In the genomic region with DNA sequence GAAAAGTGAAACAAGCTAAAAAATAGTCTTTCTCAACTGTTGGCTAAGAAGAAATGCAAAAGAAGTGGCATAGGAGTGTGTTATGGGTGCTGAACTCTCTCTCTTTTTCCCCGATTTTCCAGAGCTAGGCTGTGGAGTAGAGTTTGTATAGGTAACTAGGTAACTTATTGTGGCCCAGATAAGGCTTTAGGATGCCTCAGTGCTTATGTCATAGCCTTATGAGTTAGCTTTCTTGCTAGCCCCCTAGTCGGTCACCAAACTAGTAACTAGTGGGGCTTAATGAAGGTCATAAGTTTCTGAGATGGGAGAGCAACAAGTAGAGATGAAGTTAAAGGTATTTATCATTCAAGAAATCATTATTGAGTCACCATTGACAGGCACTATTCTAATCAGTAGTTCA, we compare ENCODE assay signal across 17 cellular contexts. TPM values are rescaled to one million over a fixed set of nuclear protein-coding genes. Genes with fewer than 3 reads are reported as not detected.
DNase-seq lines count a peak whose midpoint lies in the region; ATAC-seq, FAIRE-seq and TF ChIP-seq lines count a peak whose summit lies in the region.
"Had no signal": no experiment of that assay in that cellular context is flagged by ENCODE, and none has a peak within 500 bp of the region (broad histone marks: within the 10 kb centered on the region; RNA-seq: fewer than 3 reads in every experiment).

No MANE protein-coding gene starts in this region.

- no peak for ATAC-seq in HG03571 (IDR thresholded peaks at IDR 0.05; ENCODE audit: unreplicated experiment)
- ATAC-seq: HepG2 had no signal

- no peak for FAIRE-seq in RCC 7860 (lab: Jason Lieb, UNC)
- FAIRE-seq: H54, HepG2 had no signal

- peaks cover 16% of the 10 kb centered on the region for H3K36me3 Mint-ChIP-seq in activated naive CD4-positive, alpha-beta T cell treated with anti-CD3 and anti-CD28 coated beads, Interleukin-2, amount 50 U/mL, for 24 hours
- H3K36me3 Mint-ChIP-seq in activated naive CD4-positive, alpha-beta T cell treated with anti-CD3 and anti-CD28 coated beads for 36 hours (ENCODE audit: low read depth), result peaks cover 15% of the 10 kb centered on the region
- no peaks in the 10 kb centered on the region for H3K36me3 Mint-ChIP-seq in glutamatergic neuron (ENCODE audit: unreplicated experiment)

- no peaks in the 10 kb centered on the region for H3K27me3 Mint-ChIP-seq in activated naive CD4-positive, alpha-beta T cell treated with anti-CD3 and anti-CD28 coated beads, Interleukin-2, amount 50 U/mL, for 24 hours
- H3K27me3 Mint-ChIP-seq in activated naive CD4-positive, alpha-beta T cell treated with anti-CD3 and anti-CD28 coated beads for 36 hours (ENCODE audit: low read depth), result no peaks in the 10 kb centered on the region
- H3K27me3 Mint-ChIP-seq in glutamatergic neuron (ENCODE audit: unreplicated experiment), result peaks cover 3% of the 10 kb centered on the region

- no peaks in the 10 kb centered on the region for H3K9me3 Mint-ChIP-seq in activated naive CD4-positive, alpha-beta T cell treated with anti-CD3 and anti-CD28 coated beads, Interleukin-2, amount 50 U/mL, for 24 hours
- peaks cover 7% of the 10 kb centered on the region for H3K9me3 Mint-ChIP-seq in activated naive CD4-positive, alpha-beta T cell treated with anti-CD3 and anti-CD28 coated beads for 36 hours
- peaks cover 2% of the 10 kb centered on the region for H3K9me3 Mint-ChIP-seq in glutamatergic neuron (ENCODE audit: unreplicated experiment)

- peak overlapping the region; percentile 94 for H3K27ac Mint-ChIP-seq in activated naive CD4-positive, alpha-beta T cell treated with anti-CD3 and anti-CD28 coated beads, Interleukin-2, amount 50 U/mL, for 24 hours
- no peak overlapping the region for H3K27ac Mint-ChIP-seq in activated naive CD4-positive, alpha-beta T cell treated with anti-CD3 and anti-CD28 coated beads for 36 hours
- H3K27ac Mint-ChIP-seq in glutamatergic neuron (ENCODE audit: unreplicated experiment), result no peak overlapping the region

- H3K4me3 Mint-ChIP-seq in activated naive CD4-positive, alpha-beta T cell treated with anti-CD3 and anti-CD28 coated beads, Interleukin-2, amount 50 U/mL, for 24 hours, result no peak overlapping the region
- H3K4me3 Mint-ChIP-seq in activated naive CD4-positive, alpha-beta T cell treated with anti-CD3 and anti-CD28 coated beads for 36 hours, result no peak overlapping the region
- H3K4me3 Mint-ChIP-seq in glutamatergic neuron (ENCODE audit: unreplicated experiment), result no peak overlapping the region

- no peak for DNase-seq in activated naive CD4-positive, alpha-beta T cell treated with anti-CD3 and anti-CD28 coated beads for 36 hours
- DNase-seq in RCC 7860 (ENCODE audit: low spot score), result peak; percentile 21
- peak; percentile 22 for DNase-seq in islet precursor cell
- DNase-seq in NCI-H146 (lab: John Stamatoyannopoulos, UW), result no peak
- DNase-seq in glutamatergic neuron, result no peak
- DNase-seq in NCI-H1092 (lab: John Stamatoyannopoulos, UW), result no peak
- DNase-seq: MG63; NCI-H1105; NCI-H1694 treated with DMSO at 0.1 percent for 48 hours; NCI-H69; NK-92 treated with Interleukin-12 subunit alpha and Interleukin-12 subunit beta, amount 100 ng/mL, for 24 hours; RPMI8226; SIG-M5 had no signal

- CTCF ChIA-PET in activated naive CD4-positive, alpha-beta T cell treated with anti-CD3 and anti-CD28 coated beads for 36 hours (lab: Charles Lee), result interaction anchor here (0.9 kb wide), 1 partner anchor 32 kb away, joined by 3 read pairs; no protein-coding TSS in a partner anchor

- H3K4me1 Mint-ChIP-seq in activated naive CD4-positive, alpha-beta T cell treated with anti-CD3 and anti-CD28 coated beads, Interleukin-2, amount 50 U/mL, for 24 hours, result peaks cover 44% of the 10 kb centered on the region
- peaks cover 24% of the 10 kb centered on the region for H3K4me1 Mint-ChIP-seq in activated naive CD4-positive, alpha-beta T cell treated with anti-CD3 and anti-CD28 coated beads for 36 hours (ENCODE audit: low read depth)
- H3K4me1 Mint-ChIP-seq in glutamatergic neuron (ENCODE audit: low read depth, unreplicated experiment), result no peaks in the 10 kb centered on the region

- intact Hi-C loops in activated naive CD4-positive, alpha-beta T cell treated with anti-CD3 and anti-CD28 coated beads for 36 hours (cut with micrococcal nuclease), result no loop called here

- TF ChIP-seq CTCF in glutamatergic neuron (IDR thresholded peaks at IDR 0.05; ENCODE audit: partially characterized antibody, unreplicated experiment), result no peak

RNA-seq across cellular contexts. Expression of gene BPGM, which starts 32.4 kb away (rescaled TPM):
- 10 to 100 TPM; 13.9 to 14.2 TPM for total RNA-seq in activated naive CD4-positive, alpha-beta T cell treated with anti-CD3 and anti-CD28 coated beads for 36 hours
- total RNA-seq in glutamatergic neuron (ENCODE audit: unreplicated experiment), result 24.2 TPM

Comparison
In these comparisons a context has a peak if more than half of its experiments do, and no peak if none do; other contexts are left out.
1. DNase-seq: peak in RCC 7860 (single experiment) and islet precursor cell (single experiment); none in activated naive CD4-positive, alpha-beta T cell treated with anti-CD3 and anti-CD28 coated beads for 36 hours (single experiment), NCI-H146 (single experiment), glutamatergic neuron (single experiment) and NCI-H1092 (single experiment).